ENCODE assay signal across 1 cellular context in the genomic region with DNA sequence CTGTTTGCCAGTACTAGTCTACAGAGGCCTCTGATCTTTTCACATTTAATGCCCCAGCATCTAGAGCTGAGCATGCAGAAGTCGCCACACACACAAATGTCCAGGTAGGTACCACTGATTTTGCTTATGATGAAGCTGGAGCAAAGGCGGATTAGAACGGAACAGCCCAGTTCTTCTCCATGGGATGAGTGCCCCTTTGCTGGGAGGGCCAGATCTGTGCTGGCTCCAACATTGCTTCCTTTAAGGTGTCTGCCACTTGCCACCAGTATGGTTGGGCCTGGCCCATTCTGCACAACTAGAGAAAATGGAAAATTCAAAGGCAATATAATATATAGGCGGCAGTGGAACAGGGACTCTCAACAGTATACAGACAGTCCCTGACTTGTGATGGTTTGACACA.
TF ChIP-seq lines count a peak whose summit lies in the region.

No MANE protein-coding gene starts in this region.

TF ChIP-seq in HCT116, 20 proteins besides CTCF, POLR2A, EP300 and RAD21 (continued from another document):
- TF ChIP-seq REST (IDR thresholded peaks at IDR 0.05; ENCODE audit: low read depth) (no peak), EGR1 (IDR thresholded peaks at IDR 0.05; ENCODE audit: low read depth) (no peak), CBX3 (IDR thresholded peaks at IDR 0.05; ENCODE audit: low read depth) (no peak)
- TF ChIP-seq, protein P1, sequence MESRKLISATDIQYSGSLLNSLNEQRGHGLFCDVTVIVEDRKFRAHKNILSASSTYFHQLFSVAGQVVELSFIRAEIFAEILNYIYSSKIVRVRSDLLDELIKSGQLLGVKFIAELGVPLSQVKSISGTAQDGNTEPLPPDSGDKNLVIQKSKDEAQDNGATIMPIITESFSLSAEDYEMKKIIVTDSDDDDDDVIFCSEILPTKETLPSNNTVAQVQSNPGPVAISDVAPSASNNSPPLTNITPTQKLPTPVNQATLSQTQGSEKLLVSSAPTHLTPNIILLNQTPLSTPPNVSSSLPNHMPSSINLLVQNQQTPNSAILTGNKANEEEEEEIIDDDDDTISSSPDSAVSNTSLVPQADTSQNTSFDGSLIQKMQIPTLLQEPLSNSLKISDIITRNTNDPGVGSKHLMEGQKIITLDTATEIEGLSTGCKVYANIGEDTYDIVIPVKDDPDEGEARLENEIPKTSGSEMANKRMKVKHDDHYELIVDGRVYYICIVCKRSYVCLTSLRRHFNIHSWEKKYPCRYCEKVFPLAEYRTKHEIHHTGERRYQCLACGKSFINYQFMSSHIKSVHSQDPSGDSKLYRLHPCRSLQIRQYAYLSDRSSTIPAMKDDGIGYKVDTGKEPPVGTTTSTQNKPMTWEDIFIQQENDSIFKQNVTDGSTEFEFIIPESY (IDR thresholded peaks at IDR 0.05; ENCODE audit: extremely low read depth, insufficient replicate concordance, low read length): no peak
